ENCODE assay signal across 22 cellular contexts in genomic region chr16:29111421-29111820, GRCh38.
DNase-seq lines count a peak whose midpoint lies in the region; ATAC-seq and TF ChIP-seq lines count a peak whose summit lies in the region.
"Had no signal": no experiment of that assay in that cellular context is flagged by ENCODE, and none has a peak within 500 bp of the region (broad histone marks: within the 10 kb centered on the region; RNA-seq: fewer than 3 reads in every experiment).

No MANE protein-coding gene starts in this region.

- no peaks in the 10 kb centered on the region for H3K27me3 Mint-ChIP-seq in activated CD4-positive, alpha-beta T cell treated with anti-CD3 and anti-CD28 coated beads for 36 hours
- no peaks in the 10 kb centered on the region for H3K27me3 Mint-ChIP-seq in CD4-positive, alpha-beta T cell
- H3K27me3 Mint-ChIP-seq in activated CD8-positive, alpha-beta T cell treated with anti-CD3 and anti-CD28 coated beads, Interleukin-2, amount 10 ng/mL, durations not matched to agents 7 days and 5 days (ENCODE audit: low read depth): no peaks in the 10 kb centered on the region
- H3K27me3 Mint-ChIP-seq in naive thymus-derived CD8-positive, alpha-beta T cell: no peaks in the 10 kb centered on the region
- H3K27me3 Mint-ChIP-seq: activated CD4-positive, alpha-beta T cell treated with anti-CD3 and anti-CD28 coated beads, Interleukin-2, amount 10 ng/mL, durations not matched to agents 7 days and 5 days had no signal

- H3K27me3 ChIP-seq in CD4-positive, alpha-beta T cell (ENCODE audit: control insufficient read depth, insufficient read depth, low read length): no peaks in the 10 kb centered on the region

- no peak for DNase-seq in activated CD4-positive, alpha-beta T cell treated with anti-CD3 and anti-CD28 coated beads for 36 hours
- no peak for DNase-seq in activated CD4-positive, alpha-beta T cell treated with anti-CD3 and anti-CD28 coated beads, Interleukin-2, amount 50 U/mL, for 1 hour
- DNase-seq in CD4-positive, alpha-beta T cell: no peak
- DNase-seq in activated CD8-positive, alpha-beta T cell treated with anti-CD3 and anti-CD28 coated beads, Interleukin-2, amount 10 ng/mL, durations not matched to agents 7 days and 5 days: no peak
- DNase-seq in naive thymus-derived CD8-positive, alpha-beta T cell: no peak
- DNase-seq: activated CD4-positive, alpha-beta T cell treated with anti-CD3 and anti-CD28 coated beads, Interleukin-2, amount 10 ng/mL, durations not matched to agents 7 days and 5 days; activated naive CD4-positive, alpha-beta T cell treated with anti-CD3 and anti-CD28 coated beads, Interleukin-2, amount 50 U/mL, for 16 hours; anterior cingulate cortex; Caco-2; EL; mammary epithelial cell; NCI-H1694 treated with DMSO at 0.1 percent for 48 hours; NCI-H2171; NCI-H526; nucleus accumbens had no signal

- TF ChIP-seq CTCF in CD4-positive, alpha-beta T cell (IDR thresholded peaks at IDR 0.05): no peak

- no peak overlapping the region for H3K4me3 Mint-ChIP-seq in activated CD4-positive, alpha-beta T cell treated with anti-CD3 and anti-CD28 coated beads for 36 hours
- no peak overlapping the region for H3K4me3 Mint-ChIP-seq in CD4-positive, alpha-beta T cell
- H3K4me3 Mint-ChIP-seq in activated CD8-positive, alpha-beta T cell treated with anti-CD3 and anti-CD28 coated beads, Interleukin-2, amount 10 ng/mL, durations not matched to agents 7 days and 5 days: no peak overlapping the region
- no peak overlapping the region for H3K4me3 Mint-ChIP-seq in naive thymus-derived CD8-positive, alpha-beta T cell
- H3K4me3 Mint-ChIP-seq: activated CD4-positive, alpha-beta T cell treated with anti-CD3 and anti-CD28 coated beads, Interleukin-2, amount 10 ng/mL, durations not matched to agents 7 days and 5 days had no signal

- peak overlapping the region; percentile 0 for H3K27ac Mint-ChIP-seq in activated CD4-positive, alpha-beta T cell treated with anti-CD3 and anti-CD28 coated beads for 36 hours
- peak overlapping the region; percentile 22 for H3K27ac Mint-ChIP-seq in CD4-positive, alpha-beta T cell
- H3K27ac Mint-ChIP-seq in activated CD8-positive, alpha-beta T cell treated with anti-CD3 and anti-CD28 coated beads, Interleukin-2, amount 10 ng/mL, durations not matched to agents 7 days and 5 days: peak overlapping the region; percentile 0
- peak overlapping the region; percentile 54 to 90 (median 78) for H3K27ac Mint-ChIP-seq in naive thymus-derived CD8-positive, alpha-beta T cell
- H3K27ac Mint-ChIP-seq: activated CD4-positive, alpha-beta T cell treated with anti-CD3 and anti-CD28 coated beads, Interleukin-2, amount 10 ng/mL, durations not matched to agents 7 days and 5 days had no signal

- intact Hi-C loops in activated CD4-positive, alpha-beta T cell treated with anti-CD3 and anti-CD28 coated beads for 36 hours (cut with DNase I, micrococcal nuclease): loop anchor here in 1 of 2 experiments (5.0 kb wide), 1 partner anchor 36 kb away; no protein-coding TSS in a partner anchor
- intact Hi-C loops in CD4-positive, alpha-beta T cell (cut with DNase I, micrococcal nuclease): loop anchor here in 1 of 2 experiments (5.0 to 10.0 kb wide), 2 partner anchors 143 to 201 kb away; no protein-coding TSS in a partner anchor

- H3K4me1 Mint-ChIP-seq in activated CD4-positive, alpha-beta T cell treated with anti-CD3 and anti-CD28 coated beads for 36 hours: peaks cover 38% of the 10 kb centered on the region
- peaks cover 25% of the 10 kb centered on the region for H3K4me1 Mint-ChIP-seq in CD4-positive, alpha-beta T cell (ENCODE audit: low read depth)
- H3K4me1 Mint-ChIP-seq in activated CD8-positive, alpha-beta T cell treated with anti-CD3 and anti-CD28 coated beads, Interleukin-2, amount 10 ng/mL, durations not matched to agents 7 days and 5 days (ENCODE audit: low read depth): peaks cover 46% of the 10 kb centered on the region
- peaks cover 9 to 60% (median 22%) of the 10 kb centered on the region in 4 donors for H3K4me1 Mint-ChIP-seq in naive thymus-derived CD8-positive, alpha-beta T cell

- H3K9me3 ChIP-seq in CD4-positive, alpha-beta T cell (ENCODE audit: control insufficient read depth, low read length): no peaks in the 10 kb centered on the region
- H3K9me3 ChIP-seq: Caco-2, suprapubic skin had no signal

- ATAC-seq in activated CD4-positive, alpha-beta T cell treated with anti-CD3 and anti-CD28 coated beads for 36 hours: no peak
- no peak for ATAC-seq in CD4-positive, alpha-beta T cell (ENCODE audit: poor library complexity)
- no peak for ATAC-seq in activated CD8-positive, alpha-beta T cell treated with anti-CD3 and anti-CD28 coated beads, Interleukin-2, amount 10 ng/mL, durations not matched to agents 7 days and 5 days
- ATAC-seq in naive thymus-derived CD8-positive, alpha-beta T cell: no peak
- ATAC-seq in HG03135 (IDR thresholded peaks at IDR 0.05; ENCODE audit: unreplicated experiment) (no peak), HG03442 (IDR thresholded peaks at IDR 0.05; ENCODE audit: unreplicated experiment) (no peak), HG03159 (IDR thresholded peaks at IDR 0.05; ENCODE audit: unreplicated experiment) (no peak)

- POLR2A ChIA-PET in activated CD4-positive, alpha-beta T cell treated with anti-CD3 and anti-CD28 coated beads for 36 hours (lab: Charles Lee): no interaction called here
- POLR2A ChIA-PET in CD4-positive, alpha-beta T cell (lab: Charles Lee): no interaction called here
- POLR2A ChIA-PET in activated CD8-positive, alpha-beta T cell treated with anti-CD3 and anti-CD28 coated beads, Interleukin-2, amount 10 ng/mL, durations not matched to agents 7 days and 5 days (lab: Charles Lee): no interaction called here
- POLR2A ChIA-PET in naive thymus-derived CD8-positive, alpha-beta T cell (lab: Charles Lee): no interaction called here

- CTCF ChIA-PET in activated CD4-positive, alpha-beta T cell treated with anti-CD3 and anti-CD28 coated beads for 36 hours (lab: Charles Lee): no interaction called here
- CTCF ChIA-PET in CD4-positive, alpha-beta T cell (lab: Charles Lee): no interaction called here
- CTCF ChIA-PET in activated CD8-positive, alpha-beta T cell treated with anti-CD3 and anti-CD28 coated beads, Interleukin-2, amount 10 ng/mL, durations not matched to agents 7 days and 5 days (lab: Charles Lee): no interaction called here

- H3K36me3 Mint-ChIP-seq in activated CD4-positive, alpha-beta T cell treated with anti-CD3 and anti-CD28 coated beads for 36 hours (ENCODE audit: low read depth): peaks cover 30% of the 10 kb centered on the region
- H3K36me3 Mint-ChIP-seq in CD4-positive, alpha-beta T cell (ENCODE audit: low read depth): peaks cover 71% of the 10 kb centered on the region
- H3K36me3 Mint-ChIP-seq in activated CD8-positive, alpha-beta T cell treated with anti-CD3 and anti-CD28 coated beads, Interleukin-2, amount 10 ng/mL, durations not matched to agents 7 days and 5 days (ENCODE audit: low read depth): peaks cover 17% of the 10 kb centered on the region
- H3K36me3 Mint-ChIP-seq in naive thymus-derived CD8-positive, alpha-beta T cell: peaks cover 0 to 40% (median 4%) of the 10 kb centered on the region in 3 donors

- H3K27ac ChIP-seq in CD4-positive, alpha-beta T cell (ENCODE audit: low read depth, low read length): no peak overlapping the region
- H3K27ac ChIP-seq: HL-60, SK-N-MC, suprapubic skin, VCaP had no signal

- H3K9me3 Mint-ChIP-seq in activated CD4-positive, alpha-beta T cell treated with anti-CD3 and anti-CD28 coated beads for 36 hours (ENCODE audit: low read depth): no peaks in the 10 kb centered on the region
- no peaks in the 10 kb centered on the region for H3K9me3 Mint-ChIP-seq in CD4-positive, alpha-beta T cell
- H3K9me3 Mint-ChIP-seq in activated CD8-positive, alpha-beta T cell treated with anti-CD3 and anti-CD28 coated beads, Interleukin-2, amount 10 ng/mL, durations not matched to agents 7 days and 5 days (ENCODE audit: insufficient read depth): no peaks in the 10 kb centered on the region
- H3K9me3 Mint-ChIP-seq in naive thymus-derived CD8-positive, alpha-beta T cell: no peaks in the 10 kb centered on the region
- H3K9me3 Mint-ChIP-seq: activated CD4-positive, alpha-beta T cell treated with anti-CD3 and anti-CD28 coated beads, Interleukin-2, amount 10 ng/mL, durations not matched to agents 7 days and 5 days had no signal

Comparison
In these comparisons a context has a peak if more than half of its experiments do, and no peak if none do; other contexts are left out.
1. H3K27ac Mint-ChIP-seq: peak in every context shown above with its lines; median percentile 78 in naive thymus-derived CD8-positive, alpha-beta T cell; 22 in CD4-positive, alpha-beta T cell; 0 in activated CD4-positive, alpha-beta T cell treated with anti-CD3 and anti-CD28 coated beads for 36 hours; 0 in activated CD8-positive, alpha-beta T cell treated with anti-CD3 and anti-CD28 coated beads, Interleukin-2, amount 10 ng/mL, durations not matched to agents 7 days and 5 days.